Comparison of ENCODE assay signal across 8 cellular contexts in genomic region chr9:35661756-35662350, GRCh38. TPM values are rescaled to one million over a fixed set of nuclear protein-coding genes. Genes with fewer than 3 reads are reported as not detected.
DNase-seq lines count a peak whose midpoint lies in the region; ATAC-seq and TF ChIP-seq lines count a peak whose summit lies in the region.

No MANE protein-coding gene starts in this region.

- H3K27ac Mint-ChIP-seq in brain (peak overlapping the region; percentile 59 to 93 (median 75)), nephron (peak overlapping the region; percentile 45 to 73 (median 53))

- H3K27me3 Mint-ChIP-seq in brain (peaks cover 4% of the 10 kb centered on the region), nephron (ENCODE audit: low read depth) (peaks cover 5% of the 10 kb centered on the region)

- H3K4me3 Mint-ChIP-seq in brain, result peak overlapping the region; percentile 32 to 70 (median 46)
- peak overlapping the region; percentile 37 to 87 (median 45) for H3K4me3 Mint-ChIP-seq in nephron

- H3K4me2 ChIP-seq in BLaER1 treated with 17β-estradiol and CSF1 and Interleukin-3, amounts not matched to agents 10 nM and 100 nM, result peak overlapping the region; percentile 86 to 98 (median 95)
- H3K4me2 ChIP-seq in Loucy (ENCODE audit: low read depth, low read length, poor library complexity, severe bottlenecking), result peak overlapping the region; percentile 87

- ATAC-seq in HG02610 (IDR thresholded peaks at IDR 0.05; ENCODE audit: unreplicated experiment) (no peak), HG02885 (IDR thresholded peaks at IDR 0.05; ENCODE audit: poor library complexity, unreplicated experiment) (no peak), HG02870 (IDR thresholded peaks at IDR 0.05; ENCODE audit: unreplicated experiment) (no peak)

- H3K9me3 ChIP-seq in BLaER1 treated with 17β-estradiol and CSF1 and Interleukin-3, amounts not matched to agents 10 nM and 100 nM (replicated peaks in 1 of 11), result no peaks in the 10 kb centered on the region
- H3K9me3 ChIP-seq in Loucy (ENCODE audit: insufficient read depth, low read depth, low read length), result no peaks in the 10 kb centered on the region

- H2AFZ ChIP-seq in Loucy (ENCODE audit: low read length), result no peak overlapping the region

- peaks cover 6 to 17% (median 12%) of the 10 kb centered on the region in 11 experiments; a peak in 16 of 22 replicates for H3K36me3 ChIP-seq in BLaER1 treated with 17β-estradiol and CSF1 and Interleukin-3, amounts not matched to agents 10 nM and 100 nM
- no peaks in the 10 kb centered on the region; the same call in 1 of the 2 replicates for H3K36me3 ChIP-seq in Loucy (ENCODE audit: insufficient read depth, low read length)

- H3K4me1 Mint-ChIP-seq in brain (peaks cover 78% of the 10 kb centered on the region), nephron (peaks cover 68% of the 10 kb centered on the region)

- no peaks in the 10 kb centered on the region for H3K27me3 ChIP-seq in BLaER1 treated with 17β-estradiol and CSF1 and Interleukin-3, amounts not matched to agents 10 nM and 100 nM
- no peaks in the 10 kb centered on the region for H3K27me3 ChIP-seq in Loucy (ENCODE audit: insufficient read depth, low read length, poor library complexity, severe bottlenecking)

- H3K9ac ChIP-seq in BLaER1 treated with 17β-estradiol and CSF1 and Interleukin-3, amounts not matched to agents 10 nM and 100 nM, result peak overlapping the region in 10 of 11 experiments; percentile 15 to 96 (median 52); a peak in 16 of 22 replicates
- H3K9ac ChIP-seq in Loucy (ENCODE audit: low read depth, low read length, poor library complexity, severe bottlenecking), result peak overlapping the region; percentile 95

- no peak for DNase-seq in GOT3 (lab: John Stamatoyannopoulos, UW)

- H3F3A ChIP-seq in Loucy (ENCODE audit: low read depth), result 0 out of 2 replicates have a peak, but pooled peaks cover 16% of the 10 kb centered on the region

- peaks cover 65% of the 10 kb centered on the region for H3K79me2 ChIP-seq in Loucy (ENCODE audit: insufficient read depth, low read length)

- TF ChIP-seq CTCF in Loucy (conservative IDR thresholded peaks at IDR 0.05; ENCODE audit: low read length) (no peak), brain (conservative IDR thresholded peaks at IDR 0.05) (no peak), nephron (IDR thresholded peaks at IDR 0.05; ENCODE audit: unreplicated experiment in 3 of 3) (no peak)

- no peaks in the 10 kb centered on the region for H3K9me2 ChIP-seq in Loucy (replicated peaks; ENCODE audit: low read depth, low read length)

- H3K4me3 ChIP-seq in BLaER1 treated with 17β-estradiol and CSF1 and Interleukin-3, amounts not matched to agents 10 nM and 100 nM, result peak overlapping the region in 3 of 10 experiments; percentile 5 to 18 (median 8); a peak in 1 of 20 replicates
- H3K4me3 ChIP-seq in Loucy (ENCODE audit: low read length, poor library complexity, severe bottlenecking), result peak overlapping the region; percentile 87

- peaks cover 26% of the 10 kb centered on the region for H3K36me3 Mint-ChIP-seq in brain
- peaks cover 28% of the 10 kb centered on the region for H3K36me3 Mint-ChIP-seq in nephron (ENCODE audit: low read depth)

- peaks cover 77 to 91% (median 90%) of the 10 kb centered on the region in 10 experiments for H3K4me1 ChIP-seq in BLaER1 treated with 17β-estradiol and CSF1 and Interleukin-3, amounts not matched to agents 10 nM and 100 nM
- H3K4me1 ChIP-seq in Loucy (ENCODE audit: insufficient read depth, low read length, poor library complexity, severe bottlenecking), result peaks cover 72% of the 10 kb centered on the region

- H3K27ac ChIP-seq in BLaER1 treated with 17β-estradiol and CSF1 and Interleukin-3, amounts not matched to agents 10 nM and 100 nM, result peak overlapping the region in 10 of 11 experiments; percentile 4 to 45 (median 25); a peak in 14 of 22 replicates

- H3K9me3 Mint-ChIP-seq in brain, result peaks cover 0 to 7% (median 0%) of the 10 kb centered on the region in 5 experiments
- no peaks in the 10 kb centered on the region for H3K9me3 Mint-ChIP-seq in nephron

- H4K20me1 ChIP-seq in BLaER1 treated with 17β-estradiol and CSF1 and Interleukin-3, amounts not matched to agents 10 nM and 100 nM, result peaks cover 0 to 8% (median 0%) of the 10 kb centered on the region in 11 experiments; a peak in 2 of 22 replicates
- H4K20me1 ChIP-seq in Loucy (ENCODE audit: insufficient read depth, low read length, poor library complexity, severe bottlenecking), result peaks cover 3% of the 10 kb centered on the region

RNA-seq across cellular contexts. Expression of gene ARHGEF39, which starts 3.1 kb away (rescaled TPM):
- polyA plus RNA-seq in brain (ENCODE audit: insufficient read depth, low read depth, low replicate concordance), result 11.6 TPM

RNA-seq across cellular contexts. Expression of gene CCDC107, which starts 3.8 kb away (rescaled TPM):
- polyA plus RNA-seq in brain (ENCODE audit: insufficient read depth, low read depth, low replicate concordance), result 45.7 TPM

RNA-seq across cellular contexts. Expression of gene RMRP, which starts 4.0 kb away (rescaled TPM):
- not detected for polyA plus RNA-seq in brain (ENCODE audit: insufficient read depth, low read depth, low replicate concordance)

RNA-seq across cellular contexts. Expression of gene SIT1, which starts 11.1 kb away (rescaled TPM):
- polyA plus RNA-seq in brain (ENCODE audit: insufficient read depth, low read depth, low replicate concordance), result 2.0 TPM

RNA-seq across cellular contexts. Expression of gene CA9, which starts 11.9 kb away (rescaled TPM):
- 3.7 TPM for polyA plus RNA-seq in brain (ENCODE audit: insufficient read depth, low read depth, low replicate concordance)
